In the genomic region with DNA sequence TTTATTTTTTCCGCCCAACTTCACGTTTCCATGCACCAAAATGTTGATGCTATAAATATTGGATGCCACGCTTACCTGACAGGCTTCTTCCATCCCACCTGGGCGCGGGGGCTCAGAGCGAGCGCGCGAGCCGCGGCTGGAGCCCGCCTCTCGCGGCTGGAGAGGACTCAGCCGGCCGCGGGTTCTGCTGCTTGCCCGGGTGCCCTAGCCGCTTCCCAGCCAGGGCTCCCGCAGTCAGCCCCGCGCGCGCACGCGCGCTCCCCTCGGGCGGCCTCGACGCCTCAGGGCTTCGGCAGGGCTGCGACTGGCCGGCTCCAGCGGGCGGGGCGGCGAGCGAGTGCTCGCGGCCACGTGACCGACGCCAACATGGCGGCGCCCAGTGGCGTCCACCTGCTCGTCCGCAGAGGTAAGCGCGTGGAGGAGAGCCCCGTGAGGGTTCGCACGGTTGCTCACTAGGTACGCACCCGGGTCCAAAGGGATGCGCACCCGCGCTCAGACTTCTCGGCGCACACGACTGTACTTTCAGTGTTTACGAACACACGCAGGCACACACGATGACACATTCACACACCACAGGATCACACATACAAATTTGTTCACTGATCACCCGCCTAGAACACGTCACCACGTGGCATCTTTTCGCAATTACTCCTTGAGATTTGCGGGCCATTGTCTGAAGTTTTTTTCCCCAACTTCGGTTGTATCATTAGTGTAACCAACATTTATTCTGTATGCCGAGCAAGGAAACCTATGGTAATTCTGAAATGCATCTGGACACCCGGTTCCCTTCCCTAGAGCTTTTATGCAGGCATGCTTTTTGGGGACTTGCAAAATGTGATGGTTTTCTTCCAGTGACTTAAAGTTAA, we compare ENCODE assay signal across 1 cellular context.
TF ChIP-seq lines count a peak whose summit lies in the region.

A gene (plus strand): TSS at position 350 of the 866 bp plus-strand sequence. CDS start 17 bp downstream, at position 367.

TF ChIP-seq in K562, 482 proteins besides CTCF, POLR2A, EP300 and RAD21 (continued from another document and continues in another):
- TF ChIP-seq, protein P1, sequence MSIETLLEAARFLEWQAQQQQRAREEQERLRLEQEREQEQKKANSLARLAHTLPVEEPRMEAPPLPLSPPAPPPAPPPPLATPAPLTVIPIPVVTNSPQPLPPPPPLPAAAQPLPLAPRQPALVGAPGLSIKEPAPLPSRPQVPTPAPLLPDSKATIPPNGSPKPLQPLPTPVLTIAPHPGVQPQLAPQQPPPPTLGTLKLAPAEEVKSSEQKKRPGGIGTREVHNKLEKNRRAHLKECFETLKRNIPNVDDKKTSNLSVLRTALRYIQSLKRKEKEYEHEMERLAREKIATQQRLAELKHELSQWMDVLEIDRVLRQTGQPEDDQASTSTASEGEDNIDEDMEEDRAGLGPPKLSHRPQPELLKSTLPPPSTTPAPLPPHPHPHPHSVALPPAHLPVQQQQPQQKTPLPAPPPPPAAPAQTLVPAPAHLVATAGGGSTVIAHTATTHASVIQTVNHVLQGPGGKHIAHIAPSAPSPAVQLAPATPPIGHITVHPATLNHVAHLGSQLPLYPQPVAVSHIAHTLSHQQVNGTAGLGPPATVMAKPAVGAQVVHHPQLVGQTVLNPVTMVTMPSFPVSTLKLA (conservative IDR thresholded peaks at IDR 0.05) = peak; percentile 98 to 99
- TF ChIP-seq, protein P2, sequence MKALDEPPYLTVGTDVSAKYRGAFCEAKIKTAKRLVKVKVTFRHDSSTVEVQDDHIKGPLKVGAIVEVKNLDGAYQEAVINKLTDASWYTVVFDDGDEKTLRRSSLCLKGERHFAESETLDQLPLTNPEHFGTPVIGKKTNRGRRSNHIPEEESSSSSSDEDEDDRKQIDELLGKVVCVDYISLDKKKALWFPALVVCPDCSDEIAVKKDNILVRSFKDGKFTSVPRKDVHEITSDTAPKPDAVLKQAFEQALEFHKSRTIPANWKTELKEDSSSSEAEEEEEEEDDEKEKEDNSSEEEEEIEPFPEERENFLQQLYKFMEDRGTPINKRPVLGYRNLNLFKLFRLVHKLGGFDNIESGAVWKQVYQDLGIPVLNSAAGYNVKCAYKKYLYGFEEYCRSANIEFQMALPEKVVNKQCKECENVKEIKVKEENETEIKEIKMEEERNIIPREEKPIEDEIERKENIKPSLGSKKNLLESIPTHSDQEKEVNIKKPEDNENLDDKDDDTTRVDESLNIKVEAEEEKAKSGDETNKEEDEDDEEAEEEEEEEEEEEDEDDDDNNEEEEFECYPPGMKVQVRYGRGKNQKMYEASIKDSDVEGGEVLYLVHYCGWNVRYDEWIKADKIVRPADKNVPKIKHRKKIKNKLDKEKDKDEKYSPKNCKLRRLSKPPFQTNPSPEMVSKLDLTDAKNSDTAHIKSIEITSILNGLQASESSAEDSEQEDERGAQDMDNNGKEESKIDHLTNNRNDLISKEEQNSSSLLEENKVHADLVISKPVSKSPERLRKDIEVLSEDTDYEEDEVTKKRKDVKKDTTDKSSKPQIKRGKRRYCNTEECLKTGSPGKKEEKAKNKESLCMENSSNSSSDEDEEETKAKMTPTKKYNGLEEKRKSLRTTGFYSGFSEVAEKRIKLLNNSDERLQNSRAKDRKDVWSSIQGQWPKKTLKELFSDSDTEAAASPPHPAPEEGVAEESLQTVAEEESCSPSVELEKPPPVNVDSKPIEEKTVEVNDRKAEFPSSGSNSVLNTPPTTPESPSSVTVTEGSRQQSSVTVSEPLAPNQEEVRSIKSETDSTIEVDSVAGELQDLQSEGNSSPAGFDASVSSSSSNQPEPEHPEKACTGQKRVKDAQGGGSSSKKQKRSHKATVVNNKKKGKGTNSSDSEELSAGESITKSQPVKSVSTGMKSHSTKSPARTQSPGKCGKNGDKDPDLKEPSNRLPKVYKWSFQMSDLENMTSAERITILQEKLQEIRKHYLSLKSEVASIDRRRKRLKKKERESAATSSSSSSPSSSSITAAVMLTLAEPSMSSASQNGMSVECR (CRISPR knock-in tag; IDR thresholded peaks at IDR 0.05) = peak; percentile 100
- TF ChIP-seq, protein P3, sequence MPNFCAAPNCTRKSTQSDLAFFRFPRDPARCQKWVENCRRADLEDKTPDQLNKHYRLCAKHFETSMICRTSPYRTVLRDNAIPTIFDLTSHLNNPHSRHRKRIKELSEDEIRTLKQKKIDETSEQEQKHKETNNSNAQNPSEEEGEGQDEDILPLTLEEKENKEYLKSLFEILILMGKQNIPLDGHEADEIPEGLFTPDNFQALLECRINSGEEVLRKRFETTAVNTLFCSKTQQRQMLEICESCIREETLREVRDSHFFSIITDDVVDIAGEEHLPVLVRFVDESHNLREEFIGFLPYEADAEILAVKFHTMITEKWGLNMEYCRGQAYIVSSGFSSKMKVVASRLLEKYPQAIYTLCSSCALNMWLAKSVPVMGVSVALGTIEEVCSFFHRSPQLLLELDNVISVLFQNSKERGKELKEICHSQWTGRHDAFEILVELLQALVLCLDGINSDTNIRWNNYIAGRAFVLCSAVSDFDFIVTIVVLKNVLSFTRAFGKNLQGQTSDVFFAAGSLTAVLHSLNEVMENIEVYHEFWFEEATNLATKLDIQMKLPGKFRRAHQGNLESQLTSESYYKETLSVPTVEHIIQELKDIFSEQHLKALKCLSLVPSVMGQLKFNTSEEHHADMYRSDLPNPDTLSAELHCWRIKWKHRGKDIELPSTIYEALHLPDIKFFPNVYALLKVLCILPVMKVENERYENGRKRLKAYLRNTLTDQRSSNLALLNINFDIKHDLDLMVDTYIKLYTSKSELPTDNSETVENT (CRISPR knock-in tag; IDR thresholded peaks at IDR 0.05) = peak; percentile 87; the same call in 1 of the 2 replicates
- TF ChIP-seq RCOR1 (IDR thresholded peaks at IDR 0.05; ENCODE audit: borderline replicate concordance in 1 of 2, low read depth in 2 of 2, low read length in 2 of 2) = peak in 1 of 2 experiments; percentile 19; a peak in 1 of 4 replicates
- peak; percentile 79; the same call in 1 of the 2 replicates for TF ChIP-seq ZNF431 (CRISPR knock-in tag; IDR thresholded peaks at IDR 0.05)
- TF ChIP-seq ZNF232 (CRISPR knock-in tag; IDR thresholded peaks at IDR 0.05) = 0 out of 2 replicates have a peak, but pooled peaks have one; percentile 79
- TF ChIP-seq PYGO2 (tag; IDR thresholded peaks at IDR 0.05) = no peak
- TF ChIP-seq EGR1 (conservative IDR thresholded peaks at IDR 0.05) = no peak
- TF ChIP-seq, protein P4, sequence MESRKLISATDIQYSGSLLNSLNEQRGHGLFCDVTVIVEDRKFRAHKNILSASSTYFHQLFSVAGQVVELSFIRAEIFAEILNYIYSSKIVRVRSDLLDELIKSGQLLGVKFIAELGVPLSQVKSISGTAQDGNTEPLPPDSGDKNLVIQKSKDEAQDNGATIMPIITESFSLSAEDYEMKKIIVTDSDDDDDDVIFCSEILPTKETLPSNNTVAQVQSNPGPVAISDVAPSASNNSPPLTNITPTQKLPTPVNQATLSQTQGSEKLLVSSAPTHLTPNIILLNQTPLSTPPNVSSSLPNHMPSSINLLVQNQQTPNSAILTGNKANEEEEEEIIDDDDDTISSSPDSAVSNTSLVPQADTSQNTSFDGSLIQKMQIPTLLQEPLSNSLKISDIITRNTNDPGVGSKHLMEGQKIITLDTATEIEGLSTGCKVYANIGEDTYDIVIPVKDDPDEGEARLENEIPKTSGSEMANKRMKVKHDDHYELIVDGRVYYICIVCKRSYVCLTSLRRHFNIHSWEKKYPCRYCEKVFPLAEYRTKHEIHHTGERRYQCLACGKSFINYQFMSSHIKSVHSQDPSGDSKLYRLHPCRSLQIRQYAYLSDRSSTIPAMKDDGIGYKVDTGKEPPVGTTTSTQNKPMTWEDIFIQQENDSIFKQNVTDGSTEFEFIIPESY (CRISPR knock-in tag; IDR thresholded peaks at IDR 0.05) = peak; percentile 91
- 0 out of 2 replicates have a peak, but pooled peaks have one; percentile 18 for TF ChIP-seq ZNF75A (CRISPR knock-in tag; IDR thresholded peaks at IDR 0.05)
- 0 out of 2 replicates have a peak, but pooled peaks have one; percentile 26 for TF ChIP-seq CHD2 (IDR thresholded peaks at IDR 0.05; ENCODE audit: low read depth, low read length)
- no peak for TF ChIP-seq ZNF324 (CRISPR knock-in tag; IDR thresholded peaks at IDR 0.05)
- no peak for TF ChIP-seq ZNF212 (CRISPR knock-in tag; IDR thresholded peaks at IDR 0.05)
- TF ChIP-seq PHF8 (IDR thresholded peaks at IDR 0.05; ENCODE audit: borderline replicate concordance, low read length) = peak; percentile 99
- TF ChIP-seq RNF2 (IDR thresholded peaks at IDR 0.05) = peak; percentile 89
- TF ChIP-seq, protein P5, sequence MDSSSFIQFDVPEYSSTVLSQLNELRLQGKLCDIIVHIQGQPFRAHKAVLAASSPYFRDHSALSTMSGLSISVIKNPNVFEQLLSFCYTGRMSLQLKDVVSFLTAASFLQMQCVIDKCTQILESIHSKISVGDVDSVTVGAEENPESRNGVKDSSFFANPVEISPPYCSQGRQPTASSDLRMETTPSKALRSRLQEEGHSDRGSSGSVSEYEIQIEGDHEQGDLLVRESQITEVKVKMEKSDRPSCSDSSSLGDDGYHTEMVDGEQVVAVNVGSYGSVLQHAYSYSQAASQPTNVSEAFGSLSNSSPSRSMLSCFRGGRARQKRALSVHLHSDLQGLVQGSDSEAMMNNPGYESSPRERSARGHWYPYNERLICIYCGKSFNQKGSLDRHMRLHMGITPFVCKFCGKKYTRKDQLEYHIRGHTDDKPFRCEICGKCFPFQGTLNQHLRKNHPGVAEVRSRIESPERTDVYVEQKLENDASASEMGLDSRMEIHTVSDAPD (CRISPR knock-in tag; IDR thresholded peaks at IDR 0.05) = no peak
- TF ChIP-seq, protein P6, sequence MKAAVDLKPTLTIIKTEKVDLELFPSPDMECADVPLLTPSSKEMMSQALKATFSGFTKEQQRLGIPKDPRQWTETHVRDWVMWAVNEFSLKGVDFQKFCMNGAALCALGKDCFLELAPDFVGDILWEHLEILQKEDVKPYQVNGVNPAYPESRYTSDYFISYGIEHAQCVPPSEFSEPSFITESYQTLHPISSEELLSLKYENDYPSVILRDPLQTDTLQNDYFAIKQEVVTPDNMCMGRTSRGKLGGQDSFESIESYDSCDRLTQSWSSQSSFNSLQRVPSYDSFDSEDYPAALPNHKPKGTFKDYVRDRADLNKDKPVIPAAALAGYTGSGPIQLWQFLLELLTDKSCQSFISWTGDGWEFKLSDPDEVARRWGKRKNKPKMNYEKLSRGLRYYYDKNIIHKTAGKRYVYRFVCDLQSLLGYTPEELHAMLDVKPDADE (conservative IDR thresholded peaks at IDR 0.05; ENCODE audit: control insufficient read depth, low read depth, low read length) = peak; percentile 99
- 0 out of 2 replicates have a peak, but pooled peaks have one; percentile 42 for TF ChIP-seq NR2F6 (CRISPR knock-in tag; IDR thresholded peaks at IDR 0.05)
- TF ChIP-seq ZC3H11A (IDR thresholded peaks at IDR 0.05; ENCODE audit: low read depth, low read length) = no peak
- peak; percentile 77; the same call in 1 of the 2 replicates for TF ChIP-seq HNRNPL (IDR thresholded peaks at IDR 0.05; ENCODE audit: low read depth, low read length)
- TF ChIP-seq HNRNPH1 (optimal IDR thresholded peaks at IDR 0.05; ENCODE audit: low read depth, low read length) = no peak
- TF ChIP-seq, protein P7, sequence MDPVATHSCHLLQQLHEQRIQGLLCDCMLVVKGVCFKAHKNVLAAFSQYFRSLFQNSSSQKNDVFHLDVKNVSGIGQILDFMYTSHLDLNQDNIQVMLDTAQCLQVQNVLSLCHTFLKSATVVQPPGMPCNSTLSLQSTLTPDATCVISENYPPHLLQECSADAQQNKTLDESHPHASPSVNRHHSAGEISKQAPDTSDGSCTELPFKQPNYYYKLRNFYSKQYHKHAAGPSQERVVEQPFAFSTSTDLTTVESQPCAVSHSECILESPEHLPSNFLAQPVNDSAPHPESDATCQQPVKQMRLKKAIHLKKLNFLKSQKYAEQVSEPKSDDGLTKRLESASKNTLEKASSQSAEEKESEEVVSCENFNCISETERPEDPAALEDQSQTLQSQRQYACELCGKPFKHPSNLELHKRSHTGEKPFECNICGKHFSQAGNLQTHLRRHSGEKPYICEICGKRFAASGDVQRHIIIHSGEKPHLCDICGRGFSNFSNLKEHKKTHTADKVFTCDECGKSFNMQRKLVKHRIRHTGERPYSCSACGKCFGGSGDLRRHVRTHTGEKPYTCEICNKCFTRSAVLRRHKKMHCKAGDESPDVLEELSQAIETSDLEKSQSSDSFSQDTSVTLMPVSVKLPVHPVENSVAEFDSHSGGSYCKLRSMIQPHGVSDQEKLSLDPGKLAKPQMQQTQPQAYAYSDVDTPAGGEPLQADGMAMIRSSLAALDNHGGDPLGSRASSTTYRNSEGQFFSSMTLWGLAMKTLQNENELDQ (CRISPR knock-in tag; IDR thresholded peaks at IDR 0.05; ENCODE audit: borderline replicate concordance) = no peak
- TF ChIP-seq CBX1 (IDR thresholded peaks at IDR 0.05; ENCODE audit: low read depth) = peak; percentile 83; the same call in 1 of the 2 replicates
- TF ChIP-seq KDM4B (IDR thresholded peaks at IDR 0.05; ENCODE audit: borderline replicate concordance in 2 of 2, low read depth in 1 of 2) = peak in 1 of 2 experiments; percentile 77; a peak in 1 of 4 replicates
- no peak for TF ChIP-seq ZNF668 (CRISPR knock-in tag; IDR thresholded peaks at IDR 0.05)
- TF ChIP-seq RBM17 (IDR thresholded peaks at IDR 0.05; ENCODE audit: borderline replicate concordance, low read depth, low read length) = no peak
- no peak for TF ChIP-seq SRSF3 (IDR thresholded peaks at IDR 0.05; ENCODE audit: insufficient read depth, low read length)
- TF ChIP-seq ZFX (CRISPR knock-in tag; IDR thresholded peaks at IDR 0.05) = peak; percentile 45; the same call in 1 of the 2 replicates
- peak; percentile 80 for TF ChIP-seq GABPB1 (CRISPR knock-in tag; IDR thresholded peaks at IDR 0.05)
- peak; percentile 34 for TF ChIP-seq SMAD1 (IDR thresholded peaks at IDR 0.05; ENCODE audit: low read depth, low read length, partially characterized antibody)
- TF ChIP-seq SREBF1 (IDR thresholded peaks at IDR 0.05; ENCODE audit: borderline replicate concordance, low read depth, low read length) = no peak
- TF ChIP-seq CHD1 (IDR thresholded peaks at IDR 0.05; ENCODE audit: low read length) = peak; percentile 66
- TF ChIP-seq ZBED1 (IDR thresholded peaks at IDR 0.05) = no peak
- TF ChIP-seq, protein P8, sequence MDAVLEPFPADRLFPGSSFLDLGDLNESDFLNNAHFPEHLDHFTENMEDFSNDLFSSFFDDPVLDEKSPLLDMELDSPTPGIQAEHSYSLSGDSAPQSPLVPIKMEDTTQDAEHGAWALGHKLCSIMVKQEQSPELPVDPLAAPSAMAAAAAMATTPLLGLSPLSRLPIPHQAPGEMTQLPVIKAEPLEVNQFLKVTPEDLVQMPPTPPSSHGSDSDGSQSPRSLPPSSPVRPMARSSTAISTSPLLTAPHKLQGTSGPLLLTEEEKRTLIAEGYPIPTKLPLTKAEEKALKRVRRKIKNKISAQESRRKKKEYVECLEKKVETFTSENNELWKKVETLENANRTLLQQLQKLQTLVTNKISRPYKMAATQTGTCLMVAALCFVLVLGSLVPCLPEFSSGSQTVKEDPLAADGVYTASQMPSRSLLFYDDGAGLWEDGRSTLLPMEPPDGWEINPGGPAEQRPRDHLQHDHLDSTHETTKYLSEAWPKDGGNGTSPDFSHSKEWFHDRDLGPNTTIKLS (IDR thresholded peaks at IDR 0.05; ENCODE audit: borderline replicate concordance, low read depth) = peak; percentile 95
- TF ChIP-seq, protein P9, sequence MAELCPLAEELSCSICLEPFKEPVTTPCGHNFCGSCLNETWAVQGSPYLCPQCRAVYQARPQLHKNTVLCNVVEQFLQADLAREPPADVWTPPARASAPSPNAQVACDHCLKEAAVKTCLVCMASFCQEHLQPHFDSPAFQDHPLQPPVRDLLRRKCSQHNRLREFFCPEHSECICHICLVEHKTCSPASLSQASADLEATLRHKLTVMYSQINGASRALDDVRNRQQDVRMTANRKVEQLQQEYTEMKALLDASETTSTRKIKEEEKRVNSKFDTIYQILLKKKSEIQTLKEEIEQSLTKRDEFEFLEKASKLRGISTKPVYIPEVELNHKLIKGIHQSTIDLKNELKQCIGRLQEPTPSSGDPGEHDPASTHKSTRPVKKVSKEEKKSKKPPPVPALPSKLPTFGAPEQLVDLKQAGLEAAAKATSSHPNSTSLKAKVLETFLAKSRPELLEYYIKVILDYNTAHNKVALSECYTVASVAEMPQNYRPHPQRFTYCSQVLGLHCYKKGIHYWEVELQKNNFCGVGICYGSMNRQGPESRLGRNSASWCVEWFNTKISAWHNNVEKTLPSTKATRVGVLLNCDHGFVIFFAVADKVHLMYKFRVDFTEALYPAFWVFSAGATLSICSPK (IDR thresholded peaks at IDR 0.05; ENCODE audit: borderline replicate concordance) = peak; percentile 80; the same call in 1 of the 2 replicates
